11 cellular contexts compared by ENCODE assay signal in genomic region chr3:113287111-113287817, GRCh38.
DNase-seq lines count a peak whose midpoint lies in the region; ATAC-seq and TF ChIP-seq lines count a peak whose summit lies in the region.
"Had no signal": no experiment of that assay in that cellular context is flagged by ENCODE, and none has a peak within 500 bp of the region (broad histone marks: within the 10 kb centered on the region; RNA-seq: fewer than 3 reads in every experiment).

No MANE protein-coding gene starts in this region.

- H2AFZ ChIP-seq in PC-9: 0 out of 2 replicates have a peak overlapping the region, but pooled peaks have one; percentile 20
- no peak overlapping the region for H2AFZ ChIP-seq in trophoblast cell (ENCODE audit: insufficient read depth, low read length, poor library complexity)

- no TSS peak for BruUV-seq in PC-9 (replicated peaks; lab: Mats Ljungman, UMichigan)

- no peak for TF ChIP-seq POLR2A in esophagus muscularis mucosa (IDR thresholded peaks at IDR 0.05; ENCODE audit: low read depth)
- no peak for TF ChIP-seq POLR2A in lower leg skin (IDR thresholded peaks at IDR 0.05)

- no peak overlapping the region for H2AK5ac ChIP-seq in trophoblast cell (ENCODE audit: low read length)

- H4K12ac ChIP-seq in trophoblast cell (ENCODE audit: low read depth, low read length): no peak overlapping the region

- H3K27me3 ChIP-seq in PC-9 (ENCODE audit: insufficient read depth, low read depth): no peaks in the 10 kb centered on the region
- H3K27me3 ChIP-seq in esophagus muscularis mucosa: no peaks in the 10 kb centered on the region
- no peaks in the 10 kb centered on the region for H3K27me3 ChIP-seq in trophoblast cell (ENCODE audit: insufficient read depth, low read length)
- peaks cover 6% of the 10 kb centered on the region for H3K27me3 ChIP-seq in left ventricle myocardium inferior (ENCODE audit: low read depth)
- H3K27me3 ChIP-seq: colonic mucosa, upper lobe of left lung had no signal

- no peaks in the 10 kb centered on the region for H3K9me3 ChIP-seq in PC-9 (ENCODE audit: insufficient read depth, low read depth)
- H3K9me3 ChIP-seq in esophagus muscularis mucosa: no peaks in the 10 kb centered on the region
- H3K9me3 ChIP-seq in trophoblast cell (ENCODE audit: insufficient read depth, low read depth, low read length): peaks cover 2% of the 10 kb centered on the region
- H3K9me3 ChIP-seq in left ventricle myocardium inferior (replicated peaks): no peaks in the 10 kb centered on the region
- H3K9me3 ChIP-seq in mucosa of descending colon: no peaks in the 10 kb centered on the region
- H3K9me3 ChIP-seq: colonic mucosa, psoas muscle, upper lobe of left lung had no signal

- ATAC-seq in mucosa of descending colon: no peak

- no peak overlapping the region for H3K4me3 ChIP-seq in PC-9
- no peak overlapping the region for H3K4me3 ChIP-seq in esophagus muscularis mucosa
- no peak overlapping the region for H3K4me3 ChIP-seq in trophoblast cell (ENCODE audit: low read depth, low read length)
- no peak overlapping the region for H3K4me3 ChIP-seq in left ventricle myocardium inferior
- H3K4me3 ChIP-seq in lower leg skin (ENCODE audit: low read depth, poor library complexity, severe bottlenecking): no peak overlapping the region
- no peak overlapping the region for H3K4me3 ChIP-seq in mucosa of descending colon
- H3K4me3 ChIP-seq: colonic mucosa, psoas muscle, upper lobe of left lung had no signal

- H4K8ac ChIP-seq in trophoblast cell (ENCODE audit: low read depth, low read length): no peak overlapping the region

- H4K20me1 ChIP-seq in PC-9 (ENCODE audit: insufficient read depth): no peaks in the 10 kb centered on the region

- H2BK5ac ChIP-seq in trophoblast cell (ENCODE audit: low read depth, low read length, poor library complexity): no peak overlapping the region

- WGBS in esophagus muscularis mucosa: 50% methylated on average over 10 of the region's 10 CpGs
- no CpG with 5 or more reads among the region's 10 CpGs for WGBS in trophoblast cell (ENCODE audit: extremely low coverage, insufficient coverage, insufficient read length)
- WGBS in lower leg skin, 2 donors: 33 to 38% methylated on average over 10 of the region's 10 CpGs

- H3K79me2 ChIP-seq in PC-9 (ENCODE audit: low read depth) (no peaks in the 10 kb centered on the region), trophoblast cell (ENCODE audit: control insufficient read depth, insufficient read depth, low read length, poor library complexity) (no peaks in the 10 kb centered on the region)

- no peaks in the 10 kb centered on the region for H3K36me3 ChIP-seq in PC-9 (ENCODE audit: low read depth)
- peaks cover 0 to 36% (median 22%) of the 10 kb centered on the region in 4 donors for H3K36me3 ChIP-seq in esophagus muscularis mucosa
- H3K36me3 ChIP-seq in trophoblast cell (ENCODE audit: control insufficient read depth in 1 of 2, insufficient read depth in 2 of 2, low read length in 2 of 2): peaks cover 37 to 47% of the 10 kb centered on the region in 2 experiments
- H3K36me3 ChIP-seq in left ventricle myocardium inferior: peaks cover 6% of the 10 kb centered on the region
- no peaks in the 10 kb centered on the region for H3K36me3 ChIP-seq in mucosa of descending colon (ENCODE audit: low read depth)
- H3K36me3 ChIP-seq: colonic mucosa, upper lobe of left lung had no signal

- H3K27ac ChIP-seq in PC-9 (peak overlapping the region; percentile 54), esophagus muscularis mucosa (replicated peaks in 1 of 4) (peak overlapping the region; percentile 65 to 79 (median 70)), trophoblast cell (ENCODE audit: low read depth, low read length) (peak overlapping the region; percentile 6), left ventricle myocardium inferior (replicated peaks) (no peak overlapping the region)
- H3K27ac ChIP-seq: colonic mucosa, psoas muscle, upper lobe of left lung had no signal

- H3K23ac ChIP-seq in trophoblast cell (ENCODE audit: low read length): no peak overlapping the region

- H3K14ac ChIP-seq in trophoblast cell (ENCODE audit: low read length): no peak overlapping the region

- no peak overlapping the region for H2BK12ac ChIP-seq in trophoblast cell (ENCODE audit: low read length)

- intact Hi-C loops in PC-9 (cut with micrococcal nuclease; ENCODE audit: unreplicated experiment): loop anchor here (5.0 kb wide), 1 partner anchor 250 kb away; no protein-coding TSS in a partner anchor
- intact Hi-C loops in esophagus muscularis mucosa (cut with DNase I): loop anchor here (5.0 kb wide), 1 partner anchor 75 kb away; the partner anchor contains the start of gene BOC
- intact Hi-C loops in left ventricle myocardium inferior (cut with micrococcal nuclease): no loop called here
- intact Hi-C loops in lower leg skin (cut with DNase I; ENCODE audit: low total_unique reads): loop anchor here (5.0 kb wide), 2 partner anchors 155 to 235 kb away; no protein-coding TSS in a partner anchor
- intact Hi-C loops in mucosa of descending colon (cut with DNase I, micrococcal nuclease): loop anchor here (10.0 kb wide), 2 partner anchors 142 to 152 kb away; no protein-coding TSS in a partner anchor

- H2BK120ac ChIP-seq in trophoblast cell (ENCODE audit: insufficient read depth, low read length, poor library complexity): no peak overlapping the region

- DNase-seq in Daoy (ENCODE audit: low read depth): peak; percentile 85
- DNase-seq in PC-9: peak in 1 of 2 experiments; percentile 47
- no peak for DNase-seq in esophagus muscularis mucosa (ENCODE audit: extremely low spot score)
- DNase-seq in trophoblast cell: peak in 1 of 2 donors; percentile 5
- no peak for DNase-seq in left ventricle myocardium inferior
- DNase-seq in stimulated activated CD4-positive, alpha-beta T cell treated with anti-CD3 and anti-CD28 coated beads, Interleukin-2, amount 100 ng/mL, for 24 hours: no peak
- no peak for DNase-seq in lower leg skin (ENCODE audit: low spot score in 2 of 2)
- no peak for DNase-seq in mucosa of descending colon

- no peak for TF ChIP-seq EP300 in esophagus muscularis mucosa (IDR thresholded peaks at IDR 0.05)

- no peak overlapping the region for H3K9ac ChIP-seq in trophoblast cell (ENCODE audit: low read length)

- H3K9me2 ChIP-seq in PC-9 (ENCODE audit: insufficient read depth): no peaks in the 10 kb centered on the region

- no peak overlapping the region for H3K4ac ChIP-seq in trophoblast cell (ENCODE audit: low read depth, low read length)

- H3K79me1 ChIP-seq in trophoblast cell (ENCODE audit: low read length): no peaks in the 10 kb centered on the region

- TF ChIP-seq CTCF in PC-9 (conservative IDR thresholded peaks at IDR 0.05): no peak
- TF ChIP-seq CTCF in esophagus muscularis mucosa (IDR thresholded peaks at IDR 0.05): no peak
- TF ChIP-seq CTCF in left ventricle myocardium inferior (IDR thresholded peaks at IDR 0.05; ENCODE audit: borderline replicate concordance): no peak
- TF ChIP-seq CTCF in lower leg skin (IDR thresholded peaks at IDR 0.05): no peak
- no peak for TF ChIP-seq CTCF in mucosa of descending colon (IDR thresholded peaks at IDR 0.05)

- no peaks in the 10 kb centered on the region for H3F3A ChIP-seq in PC-9 (ENCODE audit: insufficient read depth, low read depth)

- peaks cover 12% of the 10 kb centered on the region for H3K4me1 ChIP-seq in PC-9 (replicated peaks; ENCODE audit: insufficient read depth)
- peaks cover 3 to 52% (median 44%) of the 10 kb centered on the region in 4 donors for H3K4me1 ChIP-seq in esophagus muscularis mucosa
- H3K4me1 ChIP-seq in trophoblast cell (ENCODE audit: control insufficient read depth in 1 of 2, insufficient read depth in 2 of 2, low read length in 2 of 2): no peaks in the 10 kb centered on the region
- no peaks in the 10 kb centered on the region for H3K4me1 ChIP-seq in left ventricle myocardium inferior
- no peaks in the 10 kb centered on the region for H3K4me1 ChIP-seq in mucosa of descending colon (ENCODE audit: low read depth)
- H3K4me1 ChIP-seq: colonic mucosa, psoas muscle, upper lobe of left lung had no signal

- no peak overlapping the region for H4K91ac ChIP-seq in trophoblast cell (ENCODE audit: low read depth, low read length)

- H3K4me2 ChIP-seq in PC-9 (peak overlapping the region; percentile 18), trophoblast cell (ENCODE audit: low read length) (no peak overlapping the region)

- POLR2A ChIA-PET in PC-9 (lab: Charles Lee; ENCODE audit: unreplicated experiment): interaction anchor here (0.5 kb wide), 1 partner anchor 225 kb away, joined by 3 read pairs; no protein-coding TSS in a partner anchor

- H3K18ac ChIP-seq in trophoblast cell (ENCODE audit: low read length): no peak overlapping the region

- CTCF ChIA-PET in PC-9 (lab: Charles Lee): interaction anchor here (0.6 to 1.5 kb wide), 4 partner anchors 152 to 1229 kb away, joined by 3 to 6 read pairs (median 4); no protein-coding TSS in a partner anchor
